In the genomic region with DNA sequence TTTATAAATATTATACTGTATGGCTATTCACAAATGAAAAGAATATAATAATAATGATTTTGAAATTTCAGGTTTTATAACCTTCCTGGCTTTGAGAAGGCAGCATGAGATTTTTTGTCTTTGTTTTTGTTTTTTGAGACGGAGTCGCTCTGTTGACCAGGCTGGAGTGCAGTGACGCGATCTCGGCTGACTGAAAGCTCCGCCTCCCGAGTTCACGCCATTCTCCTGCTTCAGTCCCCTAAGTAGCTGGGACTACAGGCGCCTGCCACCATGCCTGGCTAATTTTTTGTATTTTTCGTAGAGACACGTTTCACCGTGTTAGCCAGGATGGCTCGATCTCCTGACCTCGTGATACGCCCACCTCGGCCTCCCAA, we compare ENCODE assay signal across 9 cellular contexts.
DNase-seq lines count a peak whose midpoint lies in the region; ATAC-seq and TF ChIP-seq lines count a peak whose summit lies in the region.
"Had no signal": no experiment of that assay in that cellular context is flagged by ENCODE, and none has a peak within 500 bp of the region (broad histone marks: within the 10 kb centered on the region; RNA-seq: fewer than 3 reads in every experiment).

No MANE protein-coding gene starts in this region.

- H3K36me3 Mint-ChIP-seq in activated T-helper 1 cell treated with anti-CD3 and anti-CD28 coated beads, Interleukin-12 subunit alpha, Interleukin-12 subunit beta, Interleukin-2, Interleukin-4 antibody, amounts not matched to agents 30 ng/mL and 10 ng/mL and 1 ng/mL, durations not matched to agents 14 hours and 24 hours and 36 hours (ENCODE audit: low read depth) = peaks cover 6% of the 10 kb centered on the region

- TF ChIP-seq EP300 in stomach (IDR thresholded peaks at IDR 0.05) = no peak

- H3K36me3 ChIP-seq in lung (ENCODE audit: control insufficient read depth in 2 of 2, insufficient read depth in 2 of 2, low read length in 2 of 2) (no peaks in the 10 kb centered on the region), stomach (no peaks in the 10 kb centered on the region)

- WGBS in lung, 2 donors = 55% methylated on average over 16 of the region's 16 CpGs
- 42 to 79% (median 54%) methylated on average over 16 of the region's 16 CpGs for WGBS in stomach, 5 donors

- peaks cover 5% of the 10 kb centered on the region for H3K4me1 Mint-ChIP-seq in activated T-helper 1 cell treated with anti-CD3 and anti-CD28 coated beads, Interleukin-12 subunit alpha, Interleukin-12 subunit beta, Interleukin-2, Interleukin-4 antibody, amounts not matched to agents 30 ng/mL and 10 ng/mL and 1 ng/mL, durations not matched to agents 14 hours and 24 hours and 36 hours (ENCODE audit: low read depth)

- intact Hi-C loops in activated T-helper 1 cell treated with anti-CD3 and anti-CD28 coated beads, Interleukin-12 subunit alpha, Interleukin-12 subunit beta, Interleukin-2, Interleukin-4 antibody, amounts not matched to agents 30 ng/mL and 10 ng/mL and 1 ng/mL, durations not matched to agents 14 hours and 24 hours and 36 hours (cut with micrococcal nuclease) = loop anchor here (1.0 kb wide), 1 partner anchor 64 kb away; a partner anchor contains a TSS
- intact Hi-C loops in stomach (cut with DNase I; ENCODE audit: low total_unique reads) = no loop called here

- TF ChIP-seq CTCF in lung (IDR thresholded peaks at IDR 0.05; ENCODE audit: control extremely low read depth, extremely low read depth) (no peak), stomach (IDR thresholded peaks at IDR 0.05) (no peak)

- H3K27ac ChIP-seq in lung (ENCODE audit: low read depth in 1 of 2, low read length in 1 of 2) (peak overlapping the region; percentile 48 to 66), stomach (peak overlapping the region in 4 of 5 donors; percentile 33 to 84 (median 68))
- H3K27ac ChIP-seq: KMS-11 had no signal

- TF ChIP-seq POLR2A in stomach (IDR thresholded peaks at IDR 0.05) = no peak

- H3K4me3 Mint-ChIP-seq in activated T-helper 1 cell treated with anti-CD3 and anti-CD28 coated beads, Interleukin-12 subunit alpha, Interleukin-12 subunit beta, Interleukin-2, Interleukin-4 antibody, amounts not matched to agents 30 ng/mL and 10 ng/mL and 1 ng/mL, durations not matched to agents 14 hours and 24 hours and 36 hours = peak overlapping the region; percentile 92

- H3K4me1 ChIP-seq in lung (ENCODE audit: control insufficient read depth in 2 of 2, insufficient read depth in 2 of 2, low read length in 2 of 2) (peaks cover 2 to 3% of the 10 kb centered on the region in 2 donors), stomach (peaks cover 0 to 19% (median 0%) of the 10 kb centered on the region in 4 donors)

- H3K9me3 ChIP-seq in lung (ENCODE audit: control insufficient read depth in 2 of 2, insufficient read depth in 1 of 2, low read length in 1 of 2) (peaks cover 0 to 15% of the 10 kb centered on the region in 2 donors), stomach (peaks cover 0 to 84% (median 14%) of the 10 kb centered on the region in 4 donors)

- peak overlapping the region; percentile 65 for H3K27ac Mint-ChIP-seq in activated T-helper 1 cell treated with anti-CD3 and anti-CD28 coated beads, Interleukin-12 subunit alpha, Interleukin-12 subunit beta, Interleukin-2, Interleukin-4 antibody, amounts not matched to agents 30 ng/mL and 10 ng/mL and 1 ng/mL, durations not matched to agents 14 hours and 24 hours and 36 hours

- H3K4me3 ChIP-seq in lung = no peak overlapping the region
- peak overlapping the region in 2 of 4 donors; percentile 50 to 53 for H3K4me3 ChIP-seq in stomach

- H3K27me3 ChIP-seq in lung (ENCODE audit: control insufficient read depth, insufficient read depth) (no peaks in the 10 kb centered on the region), stomach (no peaks in the 10 kb centered on the region)

- peaks cover 78% of the 10 kb centered on the region for H3K9me3 Mint-ChIP-seq in activated T-helper 1 cell treated with anti-CD3 and anti-CD28 coated beads, Interleukin-12 subunit alpha, Interleukin-12 subunit beta, Interleukin-2, Interleukin-4 antibody, amounts not matched to agents 30 ng/mL and 10 ng/mL and 1 ng/mL, durations not matched to agents 14 hours and 24 hours and 36 hours

- no peak for ATAC-seq in lung (ENCODE audit: insufficient read depth, low FRiP score)
- ATAC-seq in HG03139 (IDR thresholded peaks at IDR 0.05; ENCODE audit: unreplicated experiment) = no peak
- no peak for ATAC-seq in HG02759 (IDR thresholded peaks at IDR 0.05; ENCODE audit: unreplicated experiment)

- no peaks in the 10 kb centered on the region for H3K27me3 Mint-ChIP-seq in activated T-helper 1 cell treated with anti-CD3 and anti-CD28 coated beads, Interleukin-12 subunit alpha, Interleukin-12 subunit beta, Interleukin-2, Interleukin-4 antibody, amounts not matched to agents 30 ng/mL and 10 ng/mL and 1 ng/mL, durations not matched to agents 14 hours and 24 hours and 36 hours (ENCODE audit: insufficient read depth)

- DNase-seq in NCI-H1105 (lab: John Stamatoyannopoulos, UW) (peak; percentile 53), NCI-H1105 treated with DMSO at 0.1 percent for 48 hours (lab: John Stamatoyannopoulos, UW) (no peak), lung (ENCODE audit: low spot score) (no peak), stomach (no peak), globus pallidus (ENCODE audit: low spot score) (no peak)
- DNase-seq in activated T-helper 1 cell treated with anti-CD3 and anti-CD28 coated beads, Interleukin-12 subunit alpha, Interleukin-12 subunit beta, Interleukin-2, Interleukin-4 antibody, amounts not matched to agents 30 ng/mL and 10 ng/mL and 1 ng/mL, durations not matched to agents 14 hours and 24 hours and 36 hours (ENCODE audit: low spot score) = peak; percentile 14

Comparison
In these comparisons a context has a peak if more than half of its experiments do, and no peak if none do; other contexts are left out.
1. DNase-seq: peak in NCI-H1105 (single experiment) and activated T-helper 1 cell treated with anti-CD3 and anti-CD28 coated beads, Interleukin-12 subunit alpha, Interleukin-12 subunit beta, Interleukin-2, Interleukin-4 antibody, amounts not matched to agents 30 ng/mL and 10 ng/mL and 1 ng/mL, durations not matched to agents 14 hours and 24 hours and 36 hours (single experiment); none in NCI-H1105 treated with DMSO at 0.1 percent for 48 hours (single experiment), lung (single experiment), stomach (single experiment) and globus pallidus (single experiment).